9 cellular contexts compared by ENCODE assay signal in genomic region chr19:16585808-16586476, GRCh38. TPM values are rescaled to one million over a fixed set of nuclear protein-coding genes. Genes with fewer than 3 reads are reported as not detected.
DNase-seq lines count a peak whose midpoint lies in the region; ATAC-seq and TF ChIP-seq lines count a peak whose summit lies in the region.
"Had no signal": no experiment of that assay in that cellular context is flagged by ENCODE, and none has a peak within 500 bp of the region (broad histone marks: within the 10 kb centered on the region; RNA-seq: fewer than 3 reads in every experiment).

No MANE protein-coding gene starts in this region.

- H3K79me2 ChIP-seq in MM.1S (ENCODE audit: low read length) = peaks cover 90% of the 10 kb centered on the region
- H3K79me2 ChIP-seq in SK-N-SH (ENCODE audit: insufficient read depth) = peaks cover 99% of the 10 kb centered on the region

- H3K4me1 Mint-ChIP-seq in Caco-2 (ENCODE audit: low read depth, unreplicated experiment) (no peaks in the 10 kb centered on the region), brain (peaks cover 92% of the 10 kb centered on the region)

- no TSS peak for BruUV-seq in Caco-2 (replicated peaks; lab: Mats Ljungman, UMichigan)

- H3K4me2 ChIP-seq in MM.1S (ENCODE audit: low read depth, low read length) (peak overlapping the region; percentile 100), SK-N-SH (no peak overlapping the region)

- no peaks in the 10 kb centered on the region for H3K27me3 ChIP-seq in Caco-2 (replicated peaks; ENCODE audit: control insufficient read depth, insufficient read depth, low read length)
- H3K27me3 ChIP-seq in MM.1S (replicated peaks; ENCODE audit: insufficient read depth, low read length) = no peaks in the 10 kb centered on the region
- H3K27me3 ChIP-seq in psoas muscle (ENCODE audit: insufficient read depth in 3 of 3, low read length in 2 of 3) = no peaks in the 10 kb centered on the region
- no peaks in the 10 kb centered on the region for H3K27me3 ChIP-seq in SK-N-SH (ENCODE audit: insufficient read depth)

- TF ChIP-seq RAD21 in SK-N-SH (IDR thresholded peaks at IDR 0.05; ENCODE audit: low read length) = no peak

- H3K9me3 ChIP-seq in Caco-2 (no peaks in the 10 kb centered on the region), MM.1S (replicated peaks; ENCODE audit: insufficient read depth, low read length) (no peaks in the 10 kb centered on the region), psoas muscle (no peaks in the 10 kb centered on the region), SK-N-SH (no peaks in the 10 kb centered on the region)
- H3K9me3 ChIP-seq: thoracic aorta had no signal

- POLR2A ChIA-PET in Caco-2 (lab: Charles Lee) = no interaction called here
- POLR2A ChIA-PET in SK-N-SH (lab: Yijun Ruan, JAX) = no interaction called here

- H3K27me3 Mint-ChIP-seq in Caco-2 (ENCODE audit: insufficient read depth, unreplicated experiment) (no peaks in the 10 kb centered on the region), brain (no peaks in the 10 kb centered on the region)

- ATAC-seq in GM19438 (IDR thresholded peaks at IDR 0.05; ENCODE audit: low read depth, unreplicated experiment) (peak; percentile 27), psoas muscle (no peak)

- H3K4me3 Mint-ChIP-seq in Caco-2 (ENCODE audit: unreplicated experiment) (no peak overlapping the region), brain (peak overlapping the region in 4 of 5 experiments; percentile 26 to 80 (median 57))

- H2AFZ ChIP-seq in MM.1S (ENCODE audit: low read length) (no peak overlapping the region), SK-N-SH (ENCODE audit: low read depth) (no peak overlapping the region)

- peak overlapping the region; percentile 100 for H3K9ac ChIP-seq in MM.1S (ENCODE audit: low read length)
- H3K9ac ChIP-seq in SK-N-SH = no peak overlapping the region

- DNase-seq in Caco-2 = no peak
- peak; percentile 89 for DNase-seq in MM.1S
- no peak for DNase-seq in psoas muscle
- DNase-seq in NCI-H2081 treated with DMSO at 0.1 percent for 48 hours (lab: John Stamatoyannopoulos, UW) = no peak
- no peak for DNase-seq in SK-N-SH
- DNase-seq in HuH-7 (ENCODE audit: low spot score) = no peak

- no peak for TF ChIP-seq EP300 in SK-N-SH (IDR thresholded peaks at IDR 0.05; ENCODE audit: borderline replicate concordance in 1 of 2, low read depth in 1 of 2, low read length in 1 of 2)

- intact Hi-C loops in Caco-2 (cut with micrococcal nuclease; ENCODE audit: unreplicated experiment) = no loop called here
- intact Hi-C loops in psoas muscle (cut with DNase I) = loop anchor here (5.0 kb wide), 2 partner anchors 36 to 41 kb away; partner anchors contain the start of gene MED26 (in 1 of the 2)

- H3F3A ChIP-seq in MM.1S (ENCODE audit: insufficient read depth, low read length) (peaks cover 66% of the 10 kb centered on the region), SK-N-SH (replicated peaks; ENCODE audit: insufficient read depth) (peaks cover 8% of the 10 kb centered on the region)

- TF ChIP-seq CTCF in Caco-2 (IDR thresholded peaks at IDR 0.05; ENCODE audit: insufficient read depth in 1 of 2, low read depth in 1 of 2, low read length in 1 of 2, severe bottlenecking in 1 of 2, unreplicated experiment in 1 of 2) (no peak), MM.1S (IDR thresholded peaks at IDR 0.05; ENCODE audit: low read length) (no peak), brain (conservative IDR thresholded peaks at IDR 0.05) (no peak), psoas muscle (IDR thresholded peaks at IDR 0.05) (no peak), SK-N-SH (IDR thresholded peaks at IDR 0.05) (no peak)

- no peaks in the 10 kb centered on the region for H3K9me2 ChIP-seq in MM.1S (replicated peaks; ENCODE audit: insufficient read depth, low read length)
- H3K9me2 ChIP-seq in SK-N-SH = no peaks in the 10 kb centered on the region

- H3K4me1 ChIP-seq in Caco-2 (0 out of 2 replicates have a peak, but pooled peaks cover 5% of the 10 kb centered on the region), MM.1S (ENCODE audit: low read length) (peaks cover 59% of the 10 kb centered on the region), psoas muscle (peaks cover 97% of the 10 kb centered on the region), SK-N-SH (ENCODE audit: control insufficient read depth in 1 of 2, insufficient read depth in 2 of 2, low read depth in 1 of 2, low read length in 1 of 2) (peaks cover 50 to 90% of the 10 kb centered on the region in 2 experiments)

- CTCF ChIA-PET in Caco-2 (lab: Charles Lee) (no interaction called here), SK-N-SH (lab: Yijun Ruan, JAX) (no interaction called here)

- H3K4me3 ChIP-seq in Caco-2 (ENCODE audit: low read depth, low read length) = no peak overlapping the region
- peak overlapping the region; percentile 89 for H3K4me3 ChIP-seq in MM.1S (ENCODE audit: low read length)
- peak overlapping the region; percentile 7 for H3K4me3 ChIP-seq in psoas muscle
- no peak overlapping the region for H3K4me3 ChIP-seq in SK-N-SH (ENCODE audit: low read depth in 2 of 2, low read length in 1 of 2)
- H3K4me3 ChIP-seq: thoracic aorta had no signal

- H3K27ac ChIP-seq in MM.1S (ENCODE audit: low read length) (peak overlapping the region; percentile 99), psoas muscle (peak overlapping the region; percentile 93), SK-N-SH (ENCODE audit: low read depth in 2 of 2, low read length in 1 of 2) (no peak overlapping the region; a peak in 2 of 4 replicates)

- no peaks in the 10 kb centered on the region for H3K9me3 Mint-ChIP-seq in Caco-2 (ENCODE audit: unreplicated experiment)
- H3K9me3 Mint-ChIP-seq in brain = no peaks in the 10 kb centered on the region

- H3K36me3 Mint-ChIP-seq in Caco-2 (ENCODE audit: insufficient read depth, unreplicated experiment) (peaks cover 4% of the 10 kb centered on the region), brain (no peaks in the 10 kb centered on the region)

- 76 to 82% (median 77%) methylated on average over 11 of the region's 11 CpGs for WGBS in psoas muscle, 3 donors
- 95% methylated on average over 9 of the region's 11 CpGs for WGBS in SK-N-SH (ENCODE audit: low lambda C conversion rate)

- H3K27ac Mint-ChIP-seq in Caco-2 (ENCODE audit: unreplicated experiment) (peak overlapping the region; percentile 42), brain (peak overlapping the region; percentile 88 to 97 (median 94))

- no peaks in the 10 kb centered on the region for H3K36me3 ChIP-seq in Caco-2 (ENCODE audit: control insufficient read depth, insufficient read depth, low read length)
- H3K36me3 ChIP-seq in MM.1S (replicated peaks; ENCODE audit: insufficient read depth, low read length) = no peaks in the 10 kb centered on the region
- H3K36me3 ChIP-seq in psoas muscle (ENCODE audit: insufficient read depth in 1 of 2, low read depth in 1 of 2) = no peaks in the 10 kb centered on the region
- no peaks in the 10 kb centered on the region for H3K36me3 ChIP-seq in SK-N-SH (replicated peaks in 1 of 2; ENCODE audit: control insufficient read depth in 1 of 2, insufficient read depth in 2 of 2, low read length in 1 of 2)
- H3K36me3 ChIP-seq: thoracic aorta had no signal

- H4K20me1 ChIP-seq in MM.1S (ENCODE audit: insufficient read depth, low read length) (no peaks in the 10 kb centered on the region), SK-N-SH (ENCODE audit: insufficient read depth) (peaks cover 97% of the 10 kb centered on the region)

TF ChIP-seq in SK-N-SH, 30 proteins besides CTCF, POLR2A, EP300 and RAD21 (continues in another document):
- TF ChIP-seq RXRA (IDR thresholded peaks at IDR 0.05; ENCODE audit: borderline replicate concordance, low read depth) (no peak), CHD2 (IDR thresholded peaks at IDR 0.05; ENCODE audit: low read length, partially characterized antibody) (no peak), ZBTB33 (IDR thresholded peaks at IDR 0.05; ENCODE audit: borderline replicate concordance, low read depth) (no peak), USF1 (IDR thresholded peaks at IDR 0.05; ENCODE audit: borderline replicate concordance, low read depth) (no peak)

RNA-seq across cellular contexts. Expression of gene SLC35E1, which starts 13.7 kb away (rescaled TPM):
- 37.9 and 41.3 TPM in 2 replicates for total RNA-seq in Caco-2 (2022)
- 25.9 TPM for polyA plus RNA-seq in brain (ENCODE audit: insufficient read depth, low read depth, low replicate concordance)
- total RNA-seq in psoas muscle = 10 to 100 TPM; 25.6 to 40.7 (median 26.9) TPM
- 10 to 100 TPM; 17.1 to 42.1 (median 32.8) TPM for polyA plus RNA-seq in psoas muscle
- 23.5 and 28.4 TPM in 2 replicates for polyA plus RNA-seq in SK-N-SH (2012; rRNA removed)
- polyA plus RNA-seq in SK-N-SH (2012; cell fraction: cytosol; rRNA removed) = 19.7 and 22.2 TPM in 2 replicates
- polyA plus RNA-seq in SK-N-SH (2012; cell fraction: nucleus; rRNA removed) = 25.7 and 34.0 TPM in 2 replicates

RNA-seq across cellular contexts. Expression of gene MED26, which starts 42.1 kb away (rescaled TPM):
- total RNA-seq in Caco-2 (2022) (11.4 and 11.6 TPM in 2 replicates), psoas muscle (1 to 10 TPM; 4.8 to 9.6 (median 5.5) TPM)
- polyA plus RNA-seq in brain (ENCODE audit: insufficient read depth, low read depth, low replicate concordance) (5.6 TPM), psoas muscle (1 to 10 TPM; 5.1 to 8.7 (median 5.2) TPM), SK-N-SH (2012; rRNA removed) (3.5 and 3.8 TPM in 2 replicates)
- polyA plus RNA-seq in SK-N-SH (2012; cell fraction: cytosol; rRNA removed) = 2.1 and 3.1 TPM in 2 replicates
- polyA plus RNA-seq in SK-N-SH (2012; cell fraction: nucleus; rRNA removed) = 8.0 and 8.6 TPM in 2 replicates

RNA-seq across cellular contexts. Expression of gene CHERP, which starts 43.7 kb away (rescaled TPM):
- total RNA-seq in Caco-2 (2022) (66.1 and 78.6 TPM in 2 replicates), psoas muscle (10 to 100 TPM; 30.1 to 36.2 (median 33.5) TPM)
- polyA plus RNA-seq in brain (ENCODE audit: insufficient read depth, low read depth, low replicate concordance) (32.9 TPM), psoas muscle (10 to 100 TPM; 17.0 to 28.1 (median 25.0) TPM), SK-N-SH (2012; rRNA removed) (7.7 and 16.8 TPM in 2 replicates)
- polyA plus RNA-seq in SK-N-SH (2012; cell fraction: cytosol; rRNA removed) = 8.0 and 12.7 TPM in 2 replicates
- 52.6 and 53.5 TPM in 2 replicates for polyA plus RNA-seq in SK-N-SH (2012; cell fraction: nucleus; rRNA removed)

Comparison
In these comparisons a context has a peak if more than half of its experiments do, and no peak if none do; other contexts are left out.
1. H3K4me3 ChIP-seq: peak in MM.1S (single experiment) and psoas muscle (single experiment); none in Caco-2 (single experiment) and SK-N-SH (0 of 2).
2. H3K27ac ChIP-seq: peak in MM.1S (single experiment) and psoas muscle (single experiment); none in SK-N-SH (0 of 2).